10 cellular contexts compared by ENCODE assay signal in the genomic region with DNA sequence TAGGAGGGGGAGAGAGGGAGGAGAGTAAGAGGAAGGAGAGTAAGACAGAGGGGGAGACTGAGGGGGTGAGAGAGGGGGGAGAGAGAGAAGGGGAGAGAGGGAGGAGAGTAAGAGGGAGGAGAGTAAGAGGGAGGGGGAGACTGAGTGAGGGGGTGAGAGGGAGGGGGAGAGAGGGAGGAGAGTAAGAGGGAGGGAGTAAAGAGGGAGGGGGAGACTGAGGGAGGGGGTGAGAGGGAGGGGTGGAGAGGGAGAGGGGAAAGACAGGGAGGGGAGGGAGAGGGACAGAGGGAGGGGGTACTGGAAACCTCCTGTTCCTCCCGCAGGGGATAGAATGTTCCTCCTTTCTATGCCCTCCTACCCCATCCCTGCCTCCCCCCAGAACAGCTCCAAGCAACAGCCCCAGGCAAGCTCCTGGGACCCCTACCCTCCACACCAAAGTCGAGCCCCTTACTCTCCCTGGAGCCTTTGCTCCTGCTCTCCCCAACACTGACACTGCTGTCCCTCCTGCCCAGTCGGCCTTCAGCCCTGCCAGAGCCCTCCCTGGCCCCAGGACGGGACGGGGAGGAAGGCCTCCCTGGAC. TPM values are rescaled to one million over a fixed set of nuclear protein-coding genes. Genes with fewer than 3 reads are reported as not detected.
A peak's percentile ranks its signal among the peaks of the same experiment; 100 is the strongest.
DNase-seq lines count a peak whose midpoint lies in the region; ATAC-seq and TF ChIP-seq lines count a peak whose summit lies in the region.
"Not testable (repeated sequence)": the region's sequence is repeated elsewhere in the genome, so short reads cannot be mapped to it uniquely, and the experiment has no call there.
"Had no signal": no experiment of that assay in that cellular context is flagged by ENCODE, and none has a peak within 500 bp of the region (broad histone marks: within the 10 kb centered on the region; RNA-seq: fewer than 3 reads in every experiment).

No MANE protein-coding gene starts in this region.

- H3K27me3 Mint-ChIP-seq in activated CD4-positive, alpha-beta T cell treated with anti-CD3 and anti-CD28 coated beads, Interleukin-2, amount 10 ng/mL, durations not matched to agents 24 days and 14 days, result not testable (repeated sequence)

- H3K27ac Mint-ChIP-seq in activated CD4-positive, alpha-beta T cell treated with anti-CD3 and anti-CD28 coated beads, Interleukin-2, amount 10 ng/mL, durations not matched to agents 24 days and 14 days, result not testable (repeated sequence)

- H3K9me3 ChIP-seq in upper lobe of right lung, result not testable (repeated sequence)

- H3K27me3 ChIP-seq in upper lobe of right lung, result not testable (repeated sequence)

- ATAC-seq in upper lobe of right lung, result peak; percentile 0

- not testable (repeated sequence) for H3K4me3 ChIP-seq in choroid plexus epithelial cell (ENCODE audit: low read depth, low read length)
- H3K4me3 ChIP-seq in upper lobe of right lung, result peak overlapping the region; percentile 27

- not testable (repeated sequence) for H3K4me1 ChIP-seq in upper lobe of right lung

- H3K36me3 Mint-ChIP-seq in activated CD4-positive, alpha-beta T cell treated with anti-CD3 and anti-CD28 coated beads, Interleukin-2, amount 10 ng/mL, durations not matched to agents 24 days and 14 days (ENCODE audit: low read depth), result not testable (repeated sequence)

- not testable (repeated sequence) for H3K4me1 Mint-ChIP-seq in activated CD4-positive, alpha-beta T cell treated with anti-CD3 and anti-CD28 coated beads, Interleukin-2, amount 10 ng/mL, durations not matched to agents 24 days and 14 days

- peak; percentile 94 for DNase-seq in EH (ENCODE audit: low read depth)
- DNase-seq in LHCN-M2 (ENCODE audit: low read depth), result peak; percentile 50
- peak; percentile 56 for DNase-seq in activated CD4-positive, alpha-beta T cell treated with anti-CD3 and anti-CD28 coated beads, Interleukin-2, amount 10 ng/mL, durations not matched to agents 24 days and 14 days
- DNase-seq in choroid plexus epithelial cell (ENCODE audit: low read depth), result peak; percentile 28
- peak; percentile 39 for DNase-seq in glomerular visceral epithelial cell (ENCODE audit: extremely low spot score)
- peak; percentile 59 to 69 for DNase-seq in lung microvascular endothelial cell (ENCODE audit: low read depth in 2 of 2)
- peak; percentile 68 for DNase-seq in renal cortical epithelial cell (ENCODE audit: low read depth)
- peak; percentile 70 for DNase-seq in upper lobe of right lung

- not testable (repeated sequence) for TF ChIP-seq CTCF in choroid plexus epithelial cell (conservative IDR thresholded peaks at IDR 0.05; ENCODE audit: low read depth, low read length); upper lobe of right lung (IDR thresholded peaks at IDR 0.05)

- H3K4me3 Mint-ChIP-seq in activated CD4-positive, alpha-beta T cell treated with anti-CD3 and anti-CD28 coated beads, Interleukin-2, amount 10 ng/mL, durations not matched to agents 24 days and 14 days, result peak overlapping the region; percentile 7

- not testable (repeated sequence) for H3K9me3 Mint-ChIP-seq in activated CD4-positive, alpha-beta T cell treated with anti-CD3 and anti-CD28 coated beads, Interleukin-2, amount 10 ng/mL, durations not matched to agents 24 days and 14 days

- H3K27ac ChIP-seq in upper lobe of right lung, result peak overlapping the region; percentile 69

- intact Hi-C loops in activated CD4-positive, alpha-beta T cell treated with anti-CD3 and anti-CD28 coated beads, Interleukin-2, amount 10 ng/mL, durations not matched to agents 24 days and 14 days (cut with micrococcal nuclease); upper lobe of right lung (cut with DNase I): not testable (repeated sequence)

- H3K36me3 ChIP-seq in upper lobe of right lung, result not testable (repeated sequence)

RNA-seq across cellular contexts. Expression of a gene that starts 4.8 kb away (rescaled TPM):
- 0.40 and 1.2 TPM in 2 replicates for total RNA-seq in LHCN-M2 (2014; rRNA removed)
- polyA plus RNA-seq in LHCN-M2 (2012), result 10.3 TPM
- total RNA-seq in activated CD4-positive, alpha-beta T cell treated with anti-CD3 and anti-CD28 coated beads, Interleukin-2, amount 10 ng/mL, durations not matched to agents 24 days and 14 days, result 27.1 and 28.6 TPM in 2 replicates
- total RNA-seq in lung microvascular endothelial cell, result 1.4 and 1.7 TPM in 2 replicates
- total RNA-seq in renal cortical epithelial cell, result 0.85 and 0.87 TPM in 2 replicates
- 30.0 TPM for total RNA-seq in upper lobe of right lung

RNA-seq across cellular contexts. Expression of a gene that starts 30.8 kb away (rescaled TPM):
- total RNA-seq in LHCN-M2 (2014; rRNA removed), result 1.0 and 4.3 TPM in 2 replicates
- polyA plus RNA-seq in LHCN-M2 (2012), result 4.3 TPM
- total RNA-seq in activated CD4-positive, alpha-beta T cell treated with anti-CD3 and anti-CD28 coated beads, Interleukin-2, amount 10 ng/mL, durations not matched to agents 24 days and 14 days, result 14.1 and 19.2 TPM in 2 replicates
- 0.22 and 2.6 TPM in 2 replicates for total RNA-seq in lung microvascular endothelial cell
- 5.5 TPM in 1 of 2 replicates, not detected in the other for total RNA-seq in renal cortical epithelial cell
- total RNA-seq in upper lobe of right lung, result 19.3 TPM

RNA-seq across cellular contexts. Expression of a gene that starts 34.0 kb away (rescaled TPM):
- 25.1 and 42.8 TPM in 2 replicates for total RNA-seq in LHCN-M2 (2014; rRNA removed)
- 175 TPM for polyA plus RNA-seq in LHCN-M2 (2012)
- total RNA-seq in activated CD4-positive, alpha-beta T cell treated with anti-CD3 and anti-CD28 coated beads, Interleukin-2, amount 10 ng/mL, durations not matched to agents 24 days and 14 days, result 46.8 and 50.8 TPM in 2 replicates
- total RNA-seq in lung microvascular endothelial cell, result 26.8 and 32.5 TPM in 2 replicates
- 12.0 and 17.4 TPM in 2 replicates for total RNA-seq in renal cortical epithelial cell
- total RNA-seq in upper lobe of right lung, result 35.0 TPM

RNA-seq across cellular contexts. Expression of a gene that starts 38.3 kb away (rescaled TPM):
- total RNA-seq in LHCN-M2 (2014; rRNA removed) (not detected in 2 replicates), lung microvascular endothelial cell (not detected in 2 replicates), renal cortical epithelial cell (0.10 TPM in 1 of 2 replicates, not detected in the other), upper lobe of right lung (not detected)
- 1.3 TPM for polyA plus RNA-seq in LHCN-M2 (2012)
- total RNA-seq in activated CD4-positive, alpha-beta T cell treated with anti-CD3 and anti-CD28 coated beads, Interleukin-2, amount 10 ng/mL, durations not matched to agents 24 days and 14 days, result 0.19 TPM in 1 of 2 replicates, not detected in the other
- total RNA-seq: bronchial epithelial cell; T-helper 2 cell treated with Interferon-gamma antibody and Interleukin-4, amounts not matched to agents 100 ng/mL and 5 ng/mL, for 36 hours had no signal

RNA-seq across cellular contexts. Expression of a gene that starts 47.9 kb away (rescaled TPM):
- total RNA-seq in LHCN-M2 (2014; rRNA removed), result 58.7 and 79.6 TPM in 2 replicates
- 31.1 TPM for polyA plus RNA-seq in LHCN-M2 (2012)
- 30.5 and 32.4 TPM in 2 replicates for total RNA-seq in activated CD4-positive, alpha-beta T cell treated with anti-CD3 and anti-CD28 coated beads, Interleukin-2, amount 10 ng/mL, durations not matched to agents 24 days and 14 days
- 13.5 and 17.7 TPM in 2 replicates for total RNA-seq in lung microvascular endothelial cell
- 26.2 and 29.5 TPM in 2 replicates for total RNA-seq in renal cortical epithelial cell
- total RNA-seq in upper lobe of right lung, result 15.7 TPM

Comparison
In these comparisons a context has a peak if more than half of its experiments do, and no peak if none do; other contexts are left out.
1. DNase-seq: peak in every context shown above with its lines; median percentile 94 in EH; 70 in upper lobe of right lung; 68 in renal cortical epithelial cell; 64 in lung microvascular endothelial cell; 56 in activated CD4-positive, alpha-beta T cell treated with anti-CD3 and anti-CD28 coated beads, Interleukin-2, amount 10 ng/mL, durations not matched to agents 24 days and 14 days; 50 in LHCN-M2; 39 in glomerular visceral epithelial cell; 28 in choroid plexus epithelial cell.
2. RNA of a gene that starts 4.8 kb away (total RNA-seq): 30.0 TPM in upper lobe of right lung (single experiment) and 27.1 to 28.6 TPM in activated CD4-positive, alpha-beta T cell treated with anti-CD3 and anti-CD28 coated beads, Interleukin-2, amount 10 ng/mL, durations not matched to agents 24 days and 14 days; 1.4 to 1.7 TPM in lung microvascular endothelial cell, 0.85 to 0.87 TPM in renal cortical epithelial cell and 0.40 to 1.2 TPM in LHCN-M2; every median in the first group is over 10 times any median in the second.